Comparison of ENCODE assay signal across 1 cellular context in the genomic region with DNA sequence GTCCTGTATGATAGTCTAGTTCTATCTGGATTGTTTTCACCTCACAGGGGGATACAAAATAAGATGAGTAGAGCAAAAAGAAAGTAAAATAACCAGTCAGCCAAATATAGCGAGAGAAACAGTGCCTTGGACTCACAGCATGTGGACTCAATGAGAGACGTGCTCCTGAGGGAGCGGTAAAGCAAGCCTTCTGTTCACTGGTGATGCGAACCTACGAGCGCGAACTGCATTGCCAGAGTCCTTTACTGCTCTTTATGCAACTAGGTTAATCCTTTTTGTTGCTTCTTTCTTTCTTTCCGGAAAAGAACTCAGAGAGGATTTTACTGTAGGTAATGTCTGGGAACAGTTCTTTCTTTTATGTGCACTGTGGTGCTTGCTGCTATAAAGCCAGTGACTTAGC.
TF ChIP-seq lines count a peak whose summit lies in the region.

No MANE protein-coding gene starts in this region.

TF ChIP-seq in H1, 55 proteins besides CTCF, POLR2A, EP300 and RAD21:
- TF ChIP-seq RFX5 (IDR thresholded peaks at IDR 0.05; ENCODE audit: borderline replicate concordance, low read depth, low read length) (no peak), FOSL1 (IDR thresholded peaks at IDR 0.05; ENCODE audit: insufficient read depth, low read depth, low read length) (no peak)
